ENCODE assay signal across 9 cellular contexts in genomic region chr13:50421457-50422130, GRCh38.
DNase-seq lines count a peak whose midpoint lies in the region; ATAC-seq, FAIRE-seq and TF ChIP-seq lines count a peak whose summit lies in the region.
"Had no signal": no experiment of that assay in that cellular context is flagged by ENCODE, and none has a peak within 500 bp of the region (broad histone marks: within the 10 kb centered on the region; RNA-seq: fewer than 3 reads in every experiment).

No MANE protein-coding gene starts in this region.

- no peaks in the 10 kb centered on the region for H3K79me2 ChIP-seq in SK-N-SH (ENCODE audit: insufficient read depth)

- TF ChIP-seq POLR2A in A549 (IDR thresholded peaks at IDR 0.05; ENCODE audit: low read length) = no peak

- DNase-seq in A549 (ENCODE audit: low read depth in 1 of 2, low spot score in 1 of 2) (no peak), HFF-Myc (ENCODE audit: extremely low read depth, low read depth) (peak; percentile 32), SK-N-SH (no peak), foreskin keratinocyte (peak in 1 of 2 donors; percentile 68), GM10248 (ENCODE audit: extremely low spot score) (no peak)
- DNase-seq in activated T-cell treated with anti-CD3 and anti-CD28 coated beads, Interleukin-2, amount 50 U/mL, for 1 hour = no peak
- DNase-seq: activated B cell treated with CpG ODN at 0.5 μM for 24 hours had no signal

- H3K4me2 ChIP-seq in A549 (peak overlapping the region; percentile 37; the same call in 2 of the 3 replicates), SK-N-SH (peak overlapping the region; percentile 22)

- no peak for FAIRE-seq in A549 (lab: Jason Lieb, UNC)

- H3K4me3 ChIP-seq in A549 (no peak overlapping the region), HFF-Myc (replicated peaks; ENCODE audit: low read depth, low read length) (no peak overlapping the region), SK-N-SH (ENCODE audit: low read depth in 2 of 2, low read length in 1 of 2) (no peak overlapping the region)

- TF ChIP-seq CTCF in A549 (IDR thresholded peaks at IDR 0.05) = no peak
- TF ChIP-seq CTCF in HFF-Myc (IDR thresholded peaks at IDR 0.05; ENCODE audit: low read depth, low read length, missing control alignments) = no peak
- no peak for TF ChIP-seq CTCF in SK-N-SH (IDR thresholded peaks at IDR 0.05)
- no peak for TF ChIP-seq CTCF in foreskin keratinocyte (conservative IDR thresholded peaks at IDR 0.05)
- no peak for TF ChIP-seq CTCF in GM10248 (IDR thresholded peaks at IDR 0.05; ENCODE audit: control extremely low read depth, extremely low read depth, low read depth, missing control alignments)

- no peak overlapping the region for H2AFZ ChIP-seq in SK-N-SH (ENCODE audit: low read depth)

- CTCF ChIA-PET in A549 (lab: Yijun Ruan, JAX) (no interaction called here), SK-N-SH (lab: Yijun Ruan, JAX) (no interaction called here), GM10248 (lab: Yijun Ruan, JAX) (interaction anchor here (1.5 kb wide), 1 partner anchor 490 kb away, joined by 3 read pairs; no protein-coding TSS in a partner anchor)

- H3K9ac ChIP-seq in SK-N-SH = no peak overlapping the region

- H3K36me3 ChIP-seq in SK-N-SH (replicated peaks in 1 of 2; ENCODE audit: control insufficient read depth in 1 of 2, insufficient read depth in 2 of 2, low read length in 1 of 2) = no peaks in the 10 kb centered on the region

- H3F3A ChIP-seq in SK-N-SH (replicated peaks; ENCODE audit: insufficient read depth) = no peaks in the 10 kb centered on the region

- POLR2A ChIA-PET in A549 (lab: Yijun Ruan, JAX) = no interaction called here
- POLR2A ChIA-PET in SK-N-SH (lab: Yijun Ruan, JAX) = no interaction called here
- POLR2A ChIA-PET in GM10248 (lab: Yijun Ruan, JAX) = no interaction called here

- 13% methylated on average over 2 of the region's 2 CpGs for WGBS in A549 (ENCODE audit: missing lambda C conversion rate)
- 11% methylated on average over 2 of the region's 2 CpGs for WGBS in SK-N-SH (ENCODE audit: low lambda C conversion rate)

- H4K20me1 ChIP-seq in SK-N-SH (ENCODE audit: insufficient read depth) = no peaks in the 10 kb centered on the region

- H3K27me3 ChIP-seq in SK-N-SH (ENCODE audit: insufficient read depth) (no peaks in the 10 kb centered on the region), foreskin keratinocyte (no peaks in the 10 kb centered on the region)

- TF ChIP-seq RAD21 in A549 (conservative IDR thresholded peaks at IDR 0.05 in 1 of 2, IDR thresholded peaks at IDR 0.05 in 1 of 2) (no peak), SK-N-SH (IDR thresholded peaks at IDR 0.05; ENCODE audit: low read length) (no peak)

- H3K9me3 ChIP-seq in A549 (no peaks in the 10 kb centered on the region), SK-N-SH (no peaks in the 10 kb centered on the region)

- H3K4me1 ChIP-seq in A549 (peaks cover 16% of the 10 kb centered on the region), SK-N-SH (ENCODE audit: control insufficient read depth in 1 of 2, insufficient read depth in 2 of 2, low read depth in 1 of 2, low read length in 1 of 2) (peaks cover 0 to 14% of the 10 kb centered on the region in 2 experiments; a peak in 1 of 4 replicates), foreskin keratinocyte (peaks cover 4% of the 10 kb centered on the region)

- H3K27ac ChIP-seq in A549 (no peak overlapping the region), SK-N-SH (ENCODE audit: low read depth in 2 of 2, low read length in 1 of 2) (peak overlapping the region in 1 of 2 experiments; percentile 37; a peak in 1 of 4 replicates), foreskin keratinocyte (no peak overlapping the region)

- no peaks in the 10 kb centered on the region for H3K9me2 ChIP-seq in SK-N-SH

- TF ChIP-seq EP300 in A549 (IDR thresholded peaks at IDR 0.05) (no peak), SK-N-SH (IDR thresholded peaks at IDR 0.05; ENCODE audit: borderline replicate concordance in 1 of 2, low read depth in 1 of 2, low read length in 1 of 2) (0 out of 4 replicates have a peak, but pooled peaks of 1 of the 2 experiments have one; percentile 5)

- ATAC-seq in A549 (no peak), foreskin keratinocyte (peak; percentile 85), GM19455 (IDR thresholded peaks at IDR 0.05; ENCODE audit: unreplicated experiment) (no peak), GM18907 (IDR thresholded peaks at IDR 0.05; ENCODE audit: unreplicated experiment) (no peak)

TF ChIP-seq in A549, 52 proteins besides CTCF, POLR2A, EP300 and RAD21 (continues in another document):
- TF ChIP-seq, protein P1, sequence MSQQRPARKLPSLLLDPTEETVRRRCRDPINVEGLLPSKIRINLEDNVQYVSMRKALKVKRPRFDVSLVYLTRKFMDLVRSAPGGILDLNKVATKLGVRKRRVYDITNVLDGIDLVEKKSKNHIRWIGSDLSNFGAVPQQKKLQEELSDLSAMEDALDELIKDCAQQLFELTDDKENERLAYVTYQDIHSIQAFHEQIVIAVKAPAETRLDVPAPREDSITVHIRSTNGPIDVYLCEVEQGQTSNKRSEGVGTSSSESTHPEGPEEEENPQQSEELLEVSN (IDR thresholded peaks at IDR 0.05; ENCODE audit: borderline replicate concordance, low read depth) = no peak
- TF ChIP-seq HOXB13 (CRISPR knock-in tag; IDR thresholded peaks at IDR 0.05; ENCODE audit: low read depth) (no peak), PHF8 (IDR thresholded peaks at IDR 0.05; ENCODE audit: borderline replicate concordance, low read depth) (no peak), NPAS2 (CRISPR knock-in tag; IDR thresholded peaks at IDR 0.05; ENCODE audit: borderline replicate concordance) (no peak), MYC (IDR thresholded peaks at IDR 0.05; ENCODE audit: borderline replicate concordance, low read length) (no peak), FOXS1 (CRISPR knock-in tag; IDR thresholded peaks at IDR 0.05) (no peak), NFE2L2 (conservative IDR thresholded peaks at IDR 0.05; ENCODE audit: low read length) (no peak), ATOH8 (CRISPR knock-in tag; IDR thresholded peaks at IDR 0.05; ENCODE audit: low read depth) (no peak), JUN (IDR thresholded peaks at IDR 0.05) (no peak), SMC3 (IDR thresholded peaks at IDR 0.05) (no peak), CBX2 (IDR thresholded peaks at IDR 0.05; ENCODE audit: borderline replicate concordance, low read depth) (no peak)
- TF ChIP-seq, protein P2, sequence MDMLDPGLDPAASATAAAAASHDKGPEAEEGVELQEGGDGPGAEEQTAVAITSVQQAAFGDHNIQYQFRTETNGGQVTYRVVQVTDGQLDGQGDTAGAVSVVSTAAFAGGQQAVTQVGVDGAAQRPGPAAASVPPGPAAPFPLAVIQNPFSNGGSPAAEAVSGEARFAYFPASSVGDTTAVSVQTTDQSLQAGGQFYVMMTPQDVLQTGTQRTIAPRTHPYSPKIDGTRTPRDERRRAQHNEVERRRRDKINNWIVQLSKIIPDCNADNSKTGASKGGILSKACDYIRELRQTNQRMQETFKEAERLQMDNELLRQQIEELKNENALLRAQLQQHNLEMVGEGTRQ (IDR thresholded peaks at IDR 0.05) = no peak

TF ChIP-seq in SK-N-SH, 30 proteins besides CTCF, POLR2A, EP300 and RAD21 (continues in another document):
- TF ChIP-seq, protein P3, sequence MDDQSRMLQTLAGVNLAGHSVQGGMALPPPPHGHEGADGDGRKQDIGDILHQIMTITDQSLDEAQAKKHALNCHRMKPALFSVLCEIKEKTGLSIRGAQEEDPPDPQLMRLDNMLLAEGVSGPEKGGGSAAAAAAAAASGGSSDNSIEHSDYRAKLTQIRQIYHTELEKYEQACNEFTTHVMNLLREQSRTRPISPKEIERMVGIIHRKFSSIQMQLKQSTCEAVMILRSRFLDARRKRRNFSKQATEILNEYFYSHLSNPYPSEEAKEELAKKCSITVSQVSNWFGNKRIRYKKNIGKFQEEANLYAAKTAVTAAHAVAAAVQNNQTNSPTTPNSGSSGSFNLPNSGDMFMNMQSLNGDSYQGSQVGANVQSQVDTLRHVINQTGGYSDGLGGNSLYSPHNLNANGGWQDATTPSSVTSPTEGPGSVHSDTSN (IDR thresholded peaks at IDR 0.05) = peak; percentile 30; the same call in 1 of the 2 replicates
- no peak for TF ChIP-seq GATA2 (CRISPR knock-in tag; IDR thresholded peaks at IDR 0.05)
- no peak for TF ChIP-seq FOXM1 (IDR thresholded peaks at IDR 0.05; ENCODE audit: low read depth)
- TF ChIP-seq RFX5 (IDR thresholded peaks at IDR 0.05; ENCODE audit: low read length) = no peak
- TF ChIP-seq JUND (IDR thresholded peaks at IDR 0.05) = peak; percentile 22; the same call in 1 of the 2 replicates
- TF ChIP-seq ELF1 (IDR thresholded peaks at IDR 0.05) = no peak
- TF ChIP-seq POLR2AphosphoS5 (IDR thresholded peaks at IDR 0.05; ENCODE audit: low read depth, low read length) = no peak
- TF ChIP-seq, protein P2 (IDR thresholded peaks at IDR 0.05; ENCODE audit: borderline replicate concordance, low read depth, low read length) = no peak
- TF ChIP-seq ZBTB33 (IDR thresholded peaks at IDR 0.05; ENCODE audit: borderline replicate concordance, low read depth) = no peak
- TF ChIP-seq TCF12 (IDR thresholded peaks at IDR 0.05) = no peak
- TF ChIP-seq RCOR1 (IDR thresholded peaks at IDR 0.05; ENCODE audit: low read length) = no peak
- no peak for TF ChIP-seq SMC3 (IDR thresholded peaks at IDR 0.05; ENCODE audit: low read depth, low read length)
- no peak for TF ChIP-seq GABPA (IDR thresholded peaks at IDR 0.05; ENCODE audit: low read depth)
- TF ChIP-seq FOXJ3 (CRISPR knock-in tag; IDR thresholded peaks at IDR 0.05) = no peak
- TF ChIP-seq NRF1 (IDR thresholded peaks at IDR 0.05; ENCODE audit: low read depth, low read length) = no peak
